Comparison of ENCODE assay signal across 30 cellular contexts in genomic region chr3:179415377-179415776, GRCh38.
"Had no signal": no experiment of that assay in that cellular context is flagged by ENCODE, and none has a peak within 500 bp of the region (broad histone marks: within the 10 kb centered on the region; RNA-seq: fewer than 3 reads in every experiment).

No MANE protein-coding gene starts in this region.

- H3K4me3 ChIP-seq: esophagus squamous epithelium, gastroesophageal sphincter had no signal

- DNase-seq: activated CD4-positive, alpha-beta memory T cell treated with anti-CD3 and anti-CD28 coated beads for 36 hours; activated CD4-positive, alpha-beta T cell treated with anti-CD3 and anti-CD28 coated beads for 36 hours; activated CD4-positive, alpha-beta T cell treated with anti-CD3 and anti-CD28 coated beads, Interleukin-2, amount 10 ng/mL, durations not matched to agents 24 days and 14 days; activated CD4-positive, CD25-positive, alpha-beta regulatory T cell; activated CD4-positive, CD25-positive, alpha-beta regulatory T cell treated with anti-CD3 and anti-CD28 coated beads, Interleukin-2, amount 50 U/mL, for 72 hours; activated CD8-positive, alpha-beta memory T cell treated with anti-CD3 and anti-CD28 coated beads, Interleukin-2, amount 10 ng/mL, durations not matched to agents 7 days and 5 days; activated CD8-positive, alpha-beta memory T cell treated with anti-CD3 and anti-CD28 coated beads, Interleukin-2, amount 50 U/mL, for 4 hours; activated CD8-positive, alpha-beta T cell treated with anti-CD3 and anti-CD28 coated beads, Interleukin-2, amount 10 ng/mL, durations not matched to agents 7 days and 5 days; activated gamma-delta T cell treated with Interleukin-2 at 50 U/mL for 16 hours; activated naive CD4-positive, alpha-beta T cell treated with anti-CD3 and anti-CD28 coated beads, Interleukin-2, amount 50 U/mL, for 16 hours; activated naive CD4-positive, alpha-beta T cell treated with Interleukin-2 at 50 U/mL for 16 hours; activated T-cell treated with anti-CD3 and anti-CD28 coated beads for 4 hours; activated T-cell treated with anti-CD3 and anti-CD28 coated beads, Interleukin-2, amount 50 U/mL, for 24 hours; activated T-cell treated with anti-CD3 and anti-CD28 coated beads, Interleukin-2, amount 50 U/mL, for 72 hours; amniotic stem cell; anterior cingulate cortex; brain microvascular endothelial cell; caudate nucleus; cortex of kidney; effector CD8-positive, alpha-beta T cell; esophagus squamous epithelium; foreskin melanocyte; T-helper 2 cell had no signal

- H3K27ac ChIP-seq: brain microvascular endothelial cell, epithelial cell of prostate, esophagus squamous epithelium, gastroesophageal sphincter had no signal

- H3K9me3 ChIP-seq: esophagus squamous epithelium, gastroesophageal sphincter had no signal

- ATAC-seq: activated CD4-positive, alpha-beta T cell treated with anti-CD3 and anti-CD28 coated beads for 36 hours; activated CD8-positive, alpha-beta memory T cell treated with anti-CD3 and anti-CD28 coated beads, Interleukin-2, amount 10 ng/mL, durations not matched to agents 7 days and 5 days; activated CD8-positive, alpha-beta T cell treated with anti-CD3 and anti-CD28 coated beads, Interleukin-2, amount 10 ng/mL, durations not matched to agents 7 days and 5 days; activated T-cell treated with anti-CD3 and anti-CD28 coated beads, Interleukin-2, amount 50 U/mL, for 72 hours; gastroesophageal sphincter had no signal

- H3K27me3 ChIP-seq: brain microvascular endothelial cell, esophagus squamous epithelium, gastroesophageal sphincter had no signal

- H3K4me1 ChIP-seq: esophagus squamous epithelium had no signal

- FAIRE-seq: astrocyte, bronchial epithelial cell, colon, endometrium, endothelial cell of umbilical vein had no signal
